17 cellular contexts compared by ENCODE assay signal in genomic region chr2:216674376-216674775, GRCh38. TPM values are rescaled to one million over a fixed set of nuclear protein-coding genes. Genes with fewer than 3 reads are reported as not detected.
DNase-seq lines count a peak whose midpoint lies in the region; ATAC-seq and TF ChIP-seq lines count a peak whose summit lies in the region.
"Had no signal": no experiment of that assay in that cellular context is flagged by ENCODE, and none has a peak within 500 bp of the region (broad histone marks: within the 10 kb centered on the region; RNA-seq: fewer than 3 reads in every experiment).

No MANE protein-coding gene starts in this region.

- H4K20me1 ChIP-seq in osteoblast (ENCODE audit: insufficient read depth, low read length), result no peaks in the 10 kb centered on the region
- H4K20me1 ChIP-seq in smooth muscle cell (ENCODE audit: low read depth), result peaks cover 27% of the 10 kb centered on the region

- CTCF ChIA-PET in AG04450 (lab: Charles Lee), result interaction anchor here (0.5 kb wide), 1 partner anchor 876 kb away, joined by 3 read pairs; no protein-coding TSS in a partner anchor

- POLR2A ChIA-PET in AG04450 (lab: Yijun Ruan, JAX), result no interaction called here

- no peak for ATAC-seq in GM21723 (IDR thresholded peaks at IDR 0.05; ENCODE audit: unreplicated experiment)

- H3K27me3 ChIP-seq in AG04450 (ENCODE audit: control insufficient read depth, insufficient read depth, low read length) (no peaks in the 10 kb centered on the region), osteoblast (ENCODE audit: insufficient read depth, low read length) (peaks cover 44% of the 10 kb centered on the region), smooth muscle cell (ENCODE audit: low read depth) (no peaks in the 10 kb centered on the region)
- H3K27me3 ChIP-seq: BE2C had no signal

- H3K36me3 ChIP-seq in osteoblast (ENCODE audit: insufficient read depth, low read length), result no peaks in the 10 kb centered on the region
- peaks cover 4% of the 10 kb centered on the region for H3K36me3 ChIP-seq in urinary bladder (ENCODE audit: insufficient read depth)
- H3K36me3 ChIP-seq in smooth muscle cell (ENCODE audit: low read depth), result peaks cover 5% of the 10 kb centered on the region
- H3K36me3 ChIP-seq: BE2C had no signal

- no peak overlapping the region for H3K4me3 ChIP-seq in AG04450 (ENCODE audit: low read depth, low read length)
- H3K4me3 ChIP-seq in osteoblast (ENCODE audit: insufficient read depth, low read length), result no peak overlapping the region
- H3K4me3 ChIP-seq in urinary bladder (ENCODE audit: low read depth, low read length), result no peak overlapping the region
- H3K4me3 ChIP-seq in smooth muscle cell, result no peak overlapping the region

- DNase-seq in AG04450 (ENCODE audit: low read depth, low spot score) (no peak), chondrocyte (ENCODE audit: low spot score) (no peak), osteoblast (ENCODE audit: insufficient read length, low spot score, missing footprints) (peak; percentile 80), HUDEP-2 (lab: John Stamatoyannopoulos, UW; ENCODE audit: unreplicated experiment in 76 of 76) (no peak), smooth muscle cell (lab: John Stamatoyannopoulos, UW; ENCODE audit: unreplicated experiment) (no peak)
- DNase-seq: 8988T; ACHN; BE2C; CD4-positive, alpha-beta memory T cell; DMS79 treated with DMSO at 0.1 percent for 48 hours; EL; HCEC 1CT; KG1 had no signal

- H3K4me1 ChIP-seq in osteoblast (ENCODE audit: insufficient read depth, low read length) (no peaks in the 10 kb centered on the region), urinary bladder (ENCODE audit: insufficient read depth) (no peaks in the 10 kb centered on the region), smooth muscle cell (ENCODE audit: low read depth) (no peaks in the 10 kb centered on the region)

- H3K4me3 Mint-ChIP-seq in chondrocyte (ENCODE audit: unreplicated experiment), result no peak overlapping the region
- H3K4me3 Mint-ChIP-seq: CD4-positive, alpha-beta memory T cell; IgD-negative memory B cell had no signal

- H3K27me3 Mint-ChIP-seq in chondrocyte (ENCODE audit: low read depth), result no peaks in the 10 kb centered on the region

- H3K9me3 ChIP-seq in AG04450 (ENCODE audit: control insufficient read depth, insufficient read depth, low read length) (no peaks in the 10 kb centered on the region; the same call in 1 of the 2 replicates), osteoblast (ENCODE audit: low read depth, low read length) (no peaks in the 10 kb centered on the region), smooth muscle cell (replicated peaks; ENCODE audit: low read depth) (no peaks in the 10 kb centered on the region)
- H3K9me3 ChIP-seq: BE2C had no signal

- H3K79me2 ChIP-seq in osteoblast (ENCODE audit: insufficient read depth, low read length) (no peaks in the 10 kb centered on the region), smooth muscle cell (ENCODE audit: low read depth) (no peaks in the 10 kb centered on the region)

- TF ChIP-seq CTCF in AG04450 (IDR thresholded peaks at IDR 0.05; ENCODE audit: low read depth, low read length) (no peak), chondrocyte (IDR thresholded peaks at IDR 0.05) (no peak), osteoblast (IDR thresholded peaks at IDR 0.05; ENCODE audit: extremely low read depth, low read depth, low read length) (no peak), smooth muscle cell (IDR thresholded peaks at IDR 0.05; ENCODE audit: borderline replicate concordance, insufficient read depth, poor library complexity, severe bottlenecking) (no peak)

- H3K9ac ChIP-seq in smooth muscle cell (ENCODE audit: low read depth), result no peak overlapping the region

- H3K27ac Mint-ChIP-seq in chondrocyte (ENCODE audit: unreplicated experiment), result peak overlapping the region; percentile 54
- H3K27ac Mint-ChIP-seq: IgD-negative memory B cell had no signal

- H3K27ac ChIP-seq in AG04450 (ENCODE audit: low read depth, low read length) (peak overlapping the region; percentile 65), osteoblast (ENCODE audit: low read depth, low read length) (no peak overlapping the region), urinary bladder (ENCODE audit: low read depth) (peak overlapping the region; percentile 87), smooth muscle cell (ENCODE audit: low read depth) (no peak overlapping the region)
- H3K27ac ChIP-seq: C4-2B had no signal

- H3K9me3 Mint-ChIP-seq in chondrocyte (ENCODE audit: low read depth), result no peaks in the 10 kb centered on the region
- H3K9me3 Mint-ChIP-seq: IgD-negative memory B cell had no signal

- H3K4me1 Mint-ChIP-seq in chondrocyte (ENCODE audit: low read depth), result peaks cover 9% of the 10 kb centered on the region
- H3K4me1 Mint-ChIP-seq: CD4-positive, alpha-beta memory T cell; IgD-negative memory B cell had no signal

- H3K4me2 ChIP-seq in osteoblast (ENCODE audit: insufficient read depth, low read length), result no peak overlapping the region
- no peak overlapping the region for H3K4me2 ChIP-seq in smooth muscle cell

- H2AFZ ChIP-seq in osteoblast (ENCODE audit: low read length), result no peak overlapping the region
- no peak overlapping the region for H2AFZ ChIP-seq in smooth muscle cell (ENCODE audit: low read depth)

- WGBS in urinary bladder, result 86% methylated on average over 9 of the region's 9 CpGs
- 93% methylated on average over 9 of the region's 9 CpGs for WGBS in smooth muscle cell (ENCODE audit: low lambda C conversion rate)

- peaks cover 27% of the 10 kb centered on the region for H3K36me3 Mint-ChIP-seq in chondrocyte (ENCODE audit: low read depth)
- H3K36me3 Mint-ChIP-seq: CD4-positive, alpha-beta memory T cell had no signal

- H3F3A ChIP-seq in smooth muscle cell (ENCODE audit: low read depth), result peaks cover 51% of the 10 kb centered on the region

RNA-seq across cellular contexts. Expression of gene IGFBP5, which starts 21.0 kb away (rescaled TPM):
- polyA plus RNA-seq in AG04450 (2011; rRNA removed) (3,867 and 4,154 TPM in 2 replicates), urinary bladder (516 TPM), smooth muscle cell (381 and 426 TPM in 2 replicates)
- polyA minus RNA-seq in AG04450 (2011; rRNA and poly(A)+ RNA removed), result 2,998 and 3,399 TPM in 2 replicates
- total RNA-seq in chondrocyte (403 to 502 TPM (median 500 TPM) in 3 replicates), osteoblast (12.3 and 29.5 TPM in 2 replicates), urinary bladder (159 TPM), smooth muscle cell (766 and 787 TPM in 2 replicates)
- polyA plus RNA-seq: CD4-positive, alpha-beta memory T cell; IgD-negative memory B cell had no signal

RNA-seq across cellular contexts. Expression of gene IGFBP2, which starts 41.2 kb away (rescaled TPM):
- polyA plus RNA-seq in AG04450 (2011; rRNA removed), result 25.2 and 41.7 TPM in 2 replicates
- polyA minus RNA-seq in AG04450 (2011; rRNA and poly(A)+ RNA removed), result 4.3 and 8.8 TPM in 2 replicates
- total RNA-seq in chondrocyte, result 1,045 to 1,857 TPM (median 1,848 TPM) in 3 replicates
- total RNA-seq in osteoblast, result 6.5 and 11.2 TPM in 2 replicates
- 136 TPM for total RNA-seq in urinary bladder
- polyA plus RNA-seq in urinary bladder, result 162 TPM
- total RNA-seq in smooth muscle cell, result 143 and 162 TPM in 2 replicates
- polyA plus RNA-seq in smooth muscle cell, result 225 and 416 TPM in 2 replicates
- total RNA-seq: CD4-positive, alpha-beta memory T cell had no signal
- polyA plus RNA-seq: CD4-positive, alpha-beta memory T cell; IgD-negative memory B cell had no signal

Comparison
In these comparisons a context has a peak if more than half of its experiments do, and no peak if none do; other contexts are left out.
1. H3K27ac ChIP-seq: peak in AG04450 (single experiment) and urinary bladder (single experiment); none in osteoblast (single experiment) and smooth muscle cell (single experiment).